In the genomic region with DNA sequence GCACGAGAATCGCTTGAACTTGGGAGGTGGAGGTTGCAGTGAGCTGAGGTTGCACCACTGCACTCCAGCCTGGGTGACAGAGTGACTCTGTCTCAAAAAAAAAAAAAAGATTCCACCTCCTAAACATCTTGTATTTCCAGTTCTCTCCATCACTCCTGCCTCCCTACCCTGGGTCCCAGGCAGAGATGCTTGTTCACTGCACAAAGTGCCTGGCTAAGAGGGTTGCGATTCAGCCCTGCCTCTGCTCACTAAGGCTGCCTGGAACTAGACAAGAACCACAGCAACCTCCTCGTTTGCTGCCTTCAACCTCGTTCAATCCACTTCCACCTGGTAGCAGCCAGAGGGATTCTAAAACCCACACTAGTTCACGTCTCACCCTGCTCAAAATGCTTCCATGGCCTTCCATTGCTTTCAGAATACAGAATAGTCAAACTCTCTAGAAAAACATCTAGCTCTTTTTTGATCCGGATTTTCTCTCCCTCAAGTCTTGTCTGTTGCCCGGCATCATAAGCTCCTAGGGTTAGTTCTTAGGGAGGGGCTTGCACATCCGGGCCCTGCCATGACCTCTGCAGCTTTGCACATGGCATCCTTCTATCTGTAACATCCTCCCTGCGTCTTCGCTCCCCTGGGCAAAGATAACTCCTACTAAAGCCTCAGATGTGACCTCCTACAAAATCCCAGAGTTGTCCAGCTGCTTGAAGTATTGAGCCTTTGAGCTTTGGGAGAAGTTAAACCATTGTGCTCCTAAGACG, we compare ENCODE assay signal across 8 cellular contexts. TPM values are rescaled to one million over a fixed set of nuclear protein-coding genes. Genes with fewer than 3 reads are reported as not detected.
DNase-seq lines count a peak whose midpoint lies in the region; ATAC-seq and TF ChIP-seq lines count a peak whose summit lies in the region.

No MANE protein-coding gene starts in this region.

- H3K4me1 Mint-ChIP-seq in activated naive CD4-positive, alpha-beta T cell treated with anti-CD3 and anti-CD28 coated beads, Interleukin-2, amount 50 U/mL, for 24 hours: peaks cover 15% of the 10 kb centered on the region
- peaks cover 14 to 16% of the 10 kb centered on the region in 2 donors for H3K4me1 Mint-ChIP-seq in effector memory CD8-positive, alpha-beta T cell (ENCODE audit: low read depth in 2 of 2)
- peaks cover 55% of the 10 kb centered on the region for H3K4me1 Mint-ChIP-seq in stimulated activated naive CD8-positive, alpha-beta T cell treated with anti-CD3 and anti-CD28 coated beads, Interleukin-15, amount 100 ng/mL, for 72 hours

- H3K9me3 ChIP-seq in OCI-LY1 (ENCODE audit: low read length): no peaks in the 10 kb centered on the region

- intact Hi-C loops in sciatic nerve (cut with DNase I): no loop called here

- no peaks in the 10 kb centered on the region for H3K27me3 Mint-ChIP-seq in activated naive CD4-positive, alpha-beta T cell treated with anti-CD3 and anti-CD28 coated beads, Interleukin-2, amount 50 U/mL, for 24 hours
- H3K27me3 Mint-ChIP-seq in effector memory CD8-positive, alpha-beta T cell: no peaks in the 10 kb centered on the region
- H3K27me3 Mint-ChIP-seq in stimulated activated naive CD8-positive, alpha-beta T cell treated with anti-CD3 and anti-CD28 coated beads, Interleukin-15, amount 100 ng/mL, for 72 hours: no peaks in the 10 kb centered on the region

- H3K4me3 Mint-ChIP-seq in activated naive CD4-positive, alpha-beta T cell treated with anti-CD3 and anti-CD28 coated beads, Interleukin-2, amount 50 U/mL, for 24 hours: peak overlapping the region; percentile 28
- H3K4me3 Mint-ChIP-seq in effector memory CD8-positive, alpha-beta T cell: peak overlapping the region; percentile 60 to 71
- peak overlapping the region; percentile 87 to 100 for H3K4me3 Mint-ChIP-seq in stimulated activated naive CD8-positive, alpha-beta T cell treated with anti-CD3 and anti-CD28 coated beads, Interleukin-15, amount 100 ng/mL, for 72 hours

- TF ChIP-seq CTCF in OCI-LY1 (IDR thresholded peaks at IDR 0.05; ENCODE audit: low read length) (no peak), GM13976 (IDR thresholded peaks at IDR 0.05; ENCODE audit: borderline replicate concordance, control extremely low read depth, extremely low read depth, insufficient read depth, missing control alignments) (no peak)

- peak overlapping the region; percentile 4 for H3K27ac Mint-ChIP-seq in activated naive CD4-positive, alpha-beta T cell treated with anti-CD3 and anti-CD28 coated beads, Interleukin-2, amount 50 U/mL, for 24 hours
- peak overlapping the region; percentile 74 to 79 for H3K27ac Mint-ChIP-seq in effector memory CD8-positive, alpha-beta T cell
- H3K27ac Mint-ChIP-seq in stimulated activated naive CD8-positive, alpha-beta T cell treated with anti-CD3 and anti-CD28 coated beads, Interleukin-15, amount 100 ng/mL, for 72 hours: peak overlapping the region; percentile 95 to 97

- H3K4me1 ChIP-seq in OCI-LY1 (ENCODE audit: insufficient read depth, low read length, severe bottlenecking): peaks cover 80% of the 10 kb centered on the region

- no peak for ATAC-seq in effector memory CD8-positive, alpha-beta T cell (replicated peaks)
- ATAC-seq in stimulated activated naive CD8-positive, alpha-beta T cell treated with anti-CD3 and anti-CD28 coated beads, Interleukin-15, amount 100 ng/mL, for 72 hours: no peak
- no peak for ATAC-seq in GM18520 (IDR thresholded peaks at IDR 0.05; ENCODE audit: unreplicated experiment)
- no peak for ATAC-seq in sciatic nerve

- no peaks in the 10 kb centered on the region for H3F3A ChIP-seq in OCI-LY1 (ENCODE audit: insufficient read depth, low read length)

- peak overlapping the region; percentile 86 for H3K4me2 ChIP-seq in OCI-LY1 (ENCODE audit: low read length)

- H2AFZ ChIP-seq in OCI-LY1 (ENCODE audit: low read length): no peak overlapping the region

- H3K9me2 ChIP-seq in OCI-LY1 (ENCODE audit: low read depth, low read length): no peaks in the 10 kb centered on the region

- in situ Hi-C loops in GM13976 (cut with MboI; ENCODE audit: low sequenced_read_pairs, unreplicated experiment): no loop called here

- no peak for DNase-seq in activated naive CD4-positive, alpha-beta T cell treated with anti-CD3 and anti-CD28 coated beads, Interleukin-2, amount 50 U/mL, for 16 hours
- DNase-seq in effector memory CD8-positive, alpha-beta T cell: no peak
- DNase-seq in stimulated activated naive CD8-positive, alpha-beta T cell treated with anti-CD3 and anti-CD28 coated beads, Interleukin-15, amount 100 ng/mL, for 72 hours: no peak
- no peak for DNase-seq in sciatic nerve (ENCODE audit: low spot score)
- DNase-seq in GM13976 (ENCODE audit: low spot score): no peak

- H3K36me3 Mint-ChIP-seq in activated naive CD4-positive, alpha-beta T cell treated with anti-CD3 and anti-CD28 coated beads, Interleukin-2, amount 50 U/mL, for 24 hours: no peaks in the 10 kb centered on the region
- H3K36me3 Mint-ChIP-seq in effector memory CD8-positive, alpha-beta T cell (ENCODE audit: insufficient read depth): peaks cover 6% of the 10 kb centered on the region

- peaks cover 52% of the 10 kb centered on the region for H3K36me3 ChIP-seq in OCI-LY1 (ENCODE audit: insufficient read depth, low read length)

- peak overlapping the region; percentile 100 for H3K9ac ChIP-seq in OCI-LY1 (ENCODE audit: low read length)

- H3K4me3 ChIP-seq in OCI-LY1 (ENCODE audit: low read depth, low read length, poor library complexity, severe bottlenecking): peak overlapping the region; percentile 88

- H3K9me3 Mint-ChIP-seq in activated naive CD4-positive, alpha-beta T cell treated with anti-CD3 and anti-CD28 coated beads, Interleukin-2, amount 50 U/mL, for 24 hours: no peaks in the 10 kb centered on the region
- H3K9me3 Mint-ChIP-seq in effector memory CD8-positive, alpha-beta T cell: no peaks in the 10 kb centered on the region
- H3K9me3 Mint-ChIP-seq in stimulated activated naive CD8-positive, alpha-beta T cell treated with anti-CD3 and anti-CD28 coated beads, Interleukin-15, amount 100 ng/mL, for 72 hours: no peaks in the 10 kb centered on the region

- H3K27ac ChIP-seq in OCI-LY1 (ENCODE audit: low read depth, low read length, poor library complexity, severe bottlenecking): peak overlapping the region; percentile 76

- no peaks in the 10 kb centered on the region for H4K20me1 ChIP-seq in OCI-LY1 (ENCODE audit: insufficient read depth, low read length)

- H3K27me3 ChIP-seq in OCI-LY1 (ENCODE audit: insufficient read depth, low read length): no peaks in the 10 kb centered on the region

- peaks cover 41% of the 10 kb centered on the region for H3K79me2 ChIP-seq in OCI-LY1 (ENCODE audit: insufficient read depth, low read length)

RNA-seq across cellular contexts. Expression of a gene that starts 1.0 kb away (rescaled TPM):
- 4.6 TPM for total RNA-seq in sciatic nerve

RNA-seq across cellular contexts. Expression of a gene that starts 6.7 kb away (rescaled TPM):
- 31.3 TPM for total RNA-seq in sciatic nerve

RNA-seq across cellular contexts. Expression of a gene that starts 31.8 kb away (rescaled TPM):
- 12.1 TPM for total RNA-seq in sciatic nerve

Comparison
In these comparisons a context has a peak if more than half of its experiments do, and no peak if none do; other contexts are left out.
1. H3K27ac Mint-ChIP-seq: peak in every context shown above with its lines; median percentile 96 in stimulated activated naive CD8-positive, alpha-beta T cell treated with anti-CD3 and anti-CD28 coated beads, Interleukin-15, amount 100 ng/mL, for 72 hours; 76 in effector memory CD8-positive, alpha-beta T cell; 4 in activated naive CD4-positive, alpha-beta T cell treated with anti-CD3 and anti-CD28 coated beads, Interleukin-2, amount 50 U/mL, for 24 hours.
2. H3K4me3 Mint-ChIP-seq: peak in every context shown above with its lines; median percentile 94 in stimulated activated naive CD8-positive, alpha-beta T cell treated with anti-CD3 and anti-CD28 coated beads, Interleukin-15, amount 100 ng/mL, for 72 hours; 66 in effector memory CD8-positive, alpha-beta T cell; 28 in activated naive CD4-positive, alpha-beta T cell treated with anti-CD3 and anti-CD28 coated beads, Interleukin-2, amount 50 U/mL, for 24 hours.